In genomic region chr5:138440226-138441073, GRCh38 we compare ENCODE assay signal across 12 cellular contexts. TPM values are rescaled to one million over a fixed set of nuclear protein-coding genes. Genes with fewer than 3 reads are reported as not detected.
DNase-seq lines count a peak whose midpoint lies in the region; ATAC-seq and TF ChIP-seq lines count a peak whose summit lies in the region.
"Had no signal": no experiment of that assay in that cellular context is flagged by ENCODE, and none has a peak within 500 bp of the region (broad histone marks: within the 10 kb centered on the region; RNA-seq: fewer than 3 reads in every experiment).

No MANE protein-coding gene starts in this region.

- H3K27ac ChIP-seq in CD4-positive, alpha-beta memory T cell (ENCODE audit: low read depth, low read length), result no peak overlapping the region
- H3K27ac ChIP-seq in cingulate gyrus (ENCODE audit: low read depth, low read length) (peak overlapping the region; percentile 77), neural cell (ENCODE audit: low read length) (peak overlapping the region; percentile 90), foreskin keratinocyte (no peak overlapping the region)

- H3K9me2 ChIP-seq in neural cell (ENCODE audit: insufficient read depth, low read length), result no peaks in the 10 kb centered on the region

- no peaks in the 10 kb centered on the region for H3K27me3 ChIP-seq in CD4-positive, alpha-beta memory T cell (ENCODE audit: insufficient read depth, low read length)
- no peaks in the 10 kb centered on the region for H3K27me3 ChIP-seq in HAP-1 (ENCODE audit: low read depth)
- no peaks in the 10 kb centered on the region for H3K27me3 ChIP-seq in neural cell (ENCODE audit: insufficient read depth, low read depth, low read length)
- H3K27me3 ChIP-seq in foreskin keratinocyte, result peaks cover 8% of the 10 kb centered on the region
- H3K27me3 ChIP-seq: tibial nerve had no signal

- H3K4me1 Mint-ChIP-seq in CD4-positive, alpha-beta memory T cell, result peaks cover 7 to 22% (median 15%) of the 10 kb centered on the region in 4 donors

- TF ChIP-seq CTCF in neural cell (IDR thresholded peaks at IDR 0.05; ENCODE audit: poor library complexity, severe bottlenecking) (no peak), foreskin keratinocyte (conservative IDR thresholded peaks at IDR 0.05) (no peak)

- peaks cover 0 to 2% of the 10 kb centered on the region in 2 donors for H3K27me3 Mint-ChIP-seq in CD4-positive, alpha-beta memory T cell

- H3K4me1 ChIP-seq in CD4-positive, alpha-beta memory T cell (ENCODE audit: insufficient read depth, low read length), result peaks cover 13% of the 10 kb centered on the region
- peaks cover 6% of the 10 kb centered on the region for H3K4me1 ChIP-seq in HAP-1
- H3K4me1 ChIP-seq in foreskin keratinocyte, result no peaks in the 10 kb centered on the region

- peak in 1 of 5 donors; percentile 12 for DNase-seq in CD4-positive, alpha-beta memory T cell
- DNase-seq in HAP-1 (ENCODE audit: low spot score in 2 of 2), result no peak
- no peak for DNase-seq in foreskin keratinocyte
- no peak for DNase-seq in cortex of kidney (lab: John Stamatoyannopoulos, UW)
- no peak for DNase-seq in midbrain (lab: John Stamatoyannopoulos, UW)
- DNase-seq: activated gamma-delta T cell treated with Interleukin-2 at 50 U/mL for 16 hours; effector CD8-positive, alpha-beta T cell; NCI-H187; PC-3 had no signal

- H3K4me3 ChIP-seq in CD4-positive, alpha-beta memory T cell (ENCODE audit: low read length in 2 of 2), result no peak overlapping the region
- H3K4me3 ChIP-seq in HAP-1, result peak overlapping the region; percentile 51; the same call in 1 of the 2 replicates
- H3K4me3 ChIP-seq in neural cell (ENCODE audit: low read length), result peak overlapping the region; percentile 97
- H3K4me3 ChIP-seq: tibial nerve had no signal

- H3K27ac Mint-ChIP-seq in CD4-positive, alpha-beta memory T cell, result peak overlapping the region in 3 of 7 donors; percentile 18 to 57 (median 48)

- H2AFZ ChIP-seq in neural cell (ENCODE audit: low read depth, low read length), result no peak overlapping the region

- peaks cover 7% of the 10 kb centered on the region for H3K36me3 ChIP-seq in CD4-positive, alpha-beta memory T cell (ENCODE audit: insufficient read depth, low read length)
- H3K36me3 ChIP-seq in HAP-1 (replicated peaks) (peaks cover 15% of the 10 kb centered on the region), neural cell (ENCODE audit: insufficient read depth, low read length) (no peaks in the 10 kb centered on the region)

- no peaks in the 10 kb centered on the region for H3K9me3 ChIP-seq in CD4-positive, alpha-beta memory T cell (ENCODE audit: control insufficient read depth in 1 of 2, low read length in 2 of 2)
- H3K9me3 ChIP-seq in HAP-1, result no peaks in the 10 kb centered on the region
- H3K9me3 ChIP-seq in neural cell (ENCODE audit: low read length), result no peaks in the 10 kb centered on the region
- H3K9me3 ChIP-seq: tibial nerve had no signal

- H4K20me1 ChIP-seq in neural cell (ENCODE audit: insufficient read depth), result no peaks in the 10 kb centered on the region

- H3K9me3 Mint-ChIP-seq in CD4-positive, alpha-beta memory T cell, result peaks cover 0 to 2% (median 0%) of the 10 kb centered on the region in 8 donors

- H3K4me2 ChIP-seq in neural cell (ENCODE audit: low read length), result peak overlapping the region; percentile 88

- peak overlapping the region; percentile 91 for H3K9ac ChIP-seq in neural cell (ENCODE audit: low read length)

- H3K36me3 Mint-ChIP-seq in CD4-positive, alpha-beta memory T cell, result peaks cover 0 to 8% of the 10 kb centered on the region in 2 donors

- TF ChIP-seq EP300 in neural cell (conservative IDR thresholded peaks at IDR 0.05; ENCODE audit: poor library complexity, severe bottlenecking), result no peak

- POLR2A ChIA-PET in CD4-positive, alpha-beta memory T cell (lab: Charles Lee; ENCODE audit: partially characterized antibody), result no interaction called here

- peaks cover 20% of the 10 kb centered on the region for H3K79me2 ChIP-seq in neural cell (replicated peaks; ENCODE audit: insufficient read depth, low read length)

- H3K4me3 Mint-ChIP-seq in CD4-positive, alpha-beta memory T cell, result peak overlapping the region in 7 of 8 donors; percentile 16 to 71 (median 24)

- ATAC-seq in foreskin keratinocyte, result no peak

- intact Hi-C loops in CD4-positive, alpha-beta memory T cell (cut with micrococcal nuclease), result no loop called here

- TF ChIP-seq RAD21 in neural cell (conservative IDR thresholded peaks at IDR 0.05), result no peak

- in situ Hi-C loops in HAP-1 (cut with MboI; ENCODE audit: low sequenced_read_pairs), result no loop called here

- H3F3A ChIP-seq in neural cell (ENCODE audit: insufficient read depth, low read length, poor library complexity, severe bottlenecking), result no peaks in the 10 kb centered on the region

- CTCF ChIA-PET in CD4-positive, alpha-beta memory T cell (lab: Charles Lee; ENCODE audit: partially characterized antibody), result interaction anchor here (0.6 to 3.2 kb wide), 2 partner anchors 10 to 138 kb away, joined by 4 to 24 read pairs; no protein-coding TSS in a partner anchor

TF ChIP-seq in neural cell, 6 proteins besides CTCF, POLR2A, EP300 and RAD21:
- TF ChIP-seq POLR2AphosphoS5 (IDR thresholded peaks at IDR 0.05) (no peak), SMC3 (conservative IDR thresholded peaks at IDR 0.05; ENCODE audit: poor library complexity) (no peak), MXI1 (conservative IDR thresholded peaks at IDR 0.05; ENCODE audit: poor library complexity, severe bottlenecking) (no peak), REST (IDR thresholded peaks at IDR 0.05; ENCODE audit: borderline replicate concordance) (no peak), EZH2 (IDR thresholded peaks at IDR 0.05; ENCODE audit: borderline replicate concordance, insufficient read depth, low read length, poor library complexity, severe bottlenecking) (no peak), TAF1 (IDR thresholded peaks at IDR 0.05; ENCODE audit: low read depth) (no peak)

RNA-seq across cellular contexts. Expression of gene REEP2, which starts 1.6 kb away (rescaled TPM):
- not detected for total RNA-seq in CD4-positive, alpha-beta memory T cell
- polyA plus RNA-seq in CD4-positive, alpha-beta memory T cell, result under 1 TPM in 1 of 2 donors, not detected in 1; 0.57 TPM
- 146 and 177 TPM in 2 replicates for polyA plus RNA-seq in neural cell
- polyA minus RNA-seq in neural cell, result 97.0 and 110 TPM in 2 replicates
- 3.0 TPM in 2 replicates for total RNA-seq in foreskin keratinocyte
- polyA plus RNA-seq in foreskin keratinocyte, result 3.8 and 4.5 TPM in 2 replicates

RNA-seq across cellular contexts. Expression of gene EGR1, which starts 24.8 kb away (rescaled TPM):
- 1 to 10 TPM; 1.1 TPM for total RNA-seq in CD4-positive, alpha-beta memory T cell
- 1 to 10 TPM in 1 of 2 donors, not detected in 1; 1.4 TPM for polyA plus RNA-seq in CD4-positive, alpha-beta memory T cell
- polyA plus RNA-seq in neural cell (8.9 and 15.6 TPM in 2 replicates), foreskin keratinocyte (18.1 and 27.6 TPM in 2 replicates)
- polyA minus RNA-seq in neural cell, result 6.6 and 7.3 TPM in 2 replicates
- 19.5 and 20.4 TPM in 2 replicates for total RNA-seq in foreskin keratinocyte

Comparison
In these comparisons a context has a peak if more than half of its experiments do, and no peak if none do; other contexts are left out.
1. H3K27ac ChIP-seq: peak in cingulate gyrus (single experiment) and neural cell (single experiment); none in CD4-positive, alpha-beta memory T cell (single experiment) and foreskin keratinocyte (single experiment).
2. H3K4me3 ChIP-seq: peak in HAP-1 (single experiment) and neural cell (single experiment); none in CD4-positive, alpha-beta memory T cell (0 of 2).
3. RNA of gene REEP2, which starts 1.6 kb away (polyA plus RNA-seq): 146 to 177 TPM in neural cell; 3.8 to 4.5 TPM in foreskin keratinocyte and 0.57 TPM in CD4-positive, alpha-beta memory T cell; every median in the first group is over 10 times any median in the second.